35 cellular contexts compared by ENCODE assay signal in the genomic region with DNA sequence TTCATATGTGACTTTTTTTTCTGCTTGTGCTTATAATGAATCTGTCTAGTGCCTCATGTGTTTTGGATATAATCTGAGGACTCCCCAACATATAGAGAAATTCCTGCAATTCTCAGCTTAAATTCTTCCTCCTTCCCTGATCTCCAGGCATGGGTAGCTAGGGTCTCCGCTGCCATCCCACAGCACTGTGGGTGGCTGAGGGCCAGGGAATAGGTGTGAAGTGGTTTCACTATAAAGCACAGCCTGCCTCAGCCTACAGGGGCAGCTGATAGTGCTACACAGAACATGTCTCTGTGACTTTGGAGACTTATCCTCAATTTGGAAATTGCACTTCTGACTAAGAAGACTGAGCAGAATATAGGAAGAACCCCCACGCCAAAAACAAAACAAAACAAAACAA.
"Had no signal": no experiment of that assay in that cellular context is flagged by ENCODE, and none has a peak within 500 bp of the region (broad histone marks: within the 10 kb centered on the region; RNA-seq: fewer than 3 reads in every experiment).

No MANE protein-coding gene starts in this region.

- H3K27me3 Mint-ChIP-seq: activated CD4-positive, alpha-beta memory T cell treated with anti-CD3 and anti-CD28 coated beads for 36 hours; activated CD4-positive, alpha-beta T cell treated with anti-CD3 and anti-CD28 coated beads for 36 hours; activated naive CD8-positive, alpha-beta T cell treated with anti-CD3 and anti-CD28 coated beads for 36 hours; activated naive CD8-positive, alpha-beta T cell treated with anti-CD3 and anti-CD28 coated beads, Interleukin-2, amount 50 U/mL, for 24 hours; activated T-cell treated with anti-CD3 and anti-CD28 coated beads, Interleukin-2, amount 50 U/mL, for 24 hours; dendritic cell treated with granulocyte-macrophage colony-stimulating factor and Interleukin-4, amounts not matched to agents 40 ng/mL and 50 ng/mL, for 4 days had no signal

- H3K4me3 Mint-ChIP-seq: activated CD4-positive, alpha-beta memory T cell treated with anti-CD3 and anti-CD28 coated beads for 36 hours; activated CD4-positive, alpha-beta T cell treated with anti-CD3 and anti-CD28 coated beads for 36 hours; activated CD4-positive, alpha-beta T cell treated with anti-CD3 and anti-CD28 coated beads, Interleukin-2, amount 10 ng/mL, durations not matched to agents 24 days and 14 days; activated CD8-positive, alpha-beta T cell treated with anti-CD3 and anti-CD28 coated beads, Interleukin-2, amount 10 ng/mL, durations not matched to agents 7 days and 5 days; activated naive CD8-positive, alpha-beta T cell treated with anti-CD3 and anti-CD28 coated beads for 36 hours; activated naive CD8-positive, alpha-beta T cell treated with anti-CD3 and anti-CD28 coated beads, Interleukin-2, amount 50 U/mL, for 24 hours; activated T-cell treated with anti-CD3 and anti-CD28 coated beads, Interleukin-2, amount 50 U/mL, for 24 hours; activated T-helper 17 cell treated with anti-CD3 and anti-CD28 coated beads, Interleukin-2, amount 50 U/mL, for 72 hours; dendritic cell treated with granulocyte-macrophage colony-stimulating factor and Interleukin-4, amounts not matched to agents 40 ng/mL and 50 ng/mL, for 4 days had no signal

- ATAC-seq: activated CD4-positive, alpha-beta T cell treated with anti-CD3 and anti-CD28 coated beads for 36 hours; activated CD8-positive, alpha-beta T cell treated with anti-CD3 and anti-CD28 coated beads, Interleukin-2, amount 10 ng/mL, durations not matched to agents 7 days and 5 days; activated naive CD8-positive, alpha-beta T cell treated with anti-CD3 and anti-CD28 coated beads, Interleukin-2, amount 50 U/mL, for 24 hours; activated T-helper 17 cell treated with anti-CD3 and anti-CD28 coated beads, Interleukin-2, amount 50 U/mL, for 72 hours; body of pancreas; foreskin keratinocyte; gastrocnemius medialis; heart left ventricle had no signal

- H3K4me1 ChIP-seq: adrenal gland, body of pancreas, breast epithelium, esophagus muscularis mucosa, foreskin keratinocyte, gastrocnemius medialis, heart left ventricle had no signal

- H3K9me3 Mint-ChIP-seq: activated T-cell treated with anti-CD3 and anti-CD28 coated beads, Interleukin-2, amount 50 U/mL, for 24 hours had no signal

- H3K9me3 ChIP-seq: adrenal gland, body of pancreas, esophagus muscularis mucosa, gastrocnemius medialis had no signal

- H3K4me1 Mint-ChIP-seq: activated CD4-positive, alpha-beta T cell treated with anti-CD3 and anti-CD28 coated beads for 36 hours; activated CD4-positive, alpha-beta T cell treated with anti-CD3 and anti-CD28 coated beads, Interleukin-2, amount 10 ng/mL, durations not matched to agents 24 days and 14 days; activated naive CD8-positive, alpha-beta T cell treated with anti-CD3 and anti-CD28 coated beads for 36 hours; activated naive CD8-positive, alpha-beta T cell treated with anti-CD3 and anti-CD28 coated beads, Interleukin-2, amount 50 U/mL, for 24 hours; activated T-helper 17 cell treated with anti-CD3 and anti-CD28 coated beads, Interleukin-2, amount 50 U/mL, for 72 hours had no signal

- DNase-seq: activated CD4-positive, alpha-beta memory T cell treated with anti-CD3 and anti-CD28 coated beads for 36 hours; activated CD4-positive, alpha-beta T cell treated with anti-CD3 and anti-CD28 coated beads for 36 hours; activated CD4-positive, alpha-beta T cell treated with anti-CD3 and anti-CD28 coated beads, Interleukin-2, amount 10 ng/mL, durations not matched to agents 24 days and 14 days; activated CD4-positive, CD25-positive, alpha-beta regulatory T cell; activated CD4-positive, CD25-positive, alpha-beta regulatory T cell treated with anti-CD3 and anti-CD28 coated beads, Interleukin-2, amount 50 U/mL, for 72 hours; activated CD8-positive, alpha-beta memory T cell treated with anti-CD3 and anti-CD28 coated beads, Interleukin-2, amount 50 U/mL, for 48 hours; activated CD8-positive, alpha-beta T cell treated with anti-CD3 and anti-CD28 coated beads, Interleukin-2, amount 10 ng/mL, durations not matched to agents 7 days and 5 days; activated effector memory CD4-positive, alpha-beta T cell treated with Interleukin-2 at 50 U/mL for 16 hours; activated gamma-delta T cell treated with Interleukin-2 at 50 U/mL for 16 hours; activated naive CD4-positive, alpha-beta T cell treated with anti-CD3 and anti-CD28 coated beads, Interleukin-2, amount 50 U/mL, for 16 hours; activated naive CD4-positive, alpha-beta T cell treated with Interleukin-2 at 50 U/mL for 16 hours; activated naive CD8-positive, alpha-beta T cell treated with anti-CD3 and anti-CD28 coated beads for 36 hours; activated naive CD8-positive, alpha-beta T cell treated with anti-CD3 and anti-CD28 coated beads, Interleukin-2, amount 50 U/mL, for 24 hours; activated T-cell treated with anti-CD3 and anti-CD28 coated beads for 4 hours; activated T-cell treated with anti-CD3 and anti-CD28 coated beads, Interleukin-2, amount 50 U/mL, for 24 hours; adrenal gland; amygdala; aorta; body of pancreas; central memory CD4-positive, alpha-beta T cell; cerebellar nuclear complex; dorsolateral prefrontal cortex; effector memory CD4-positive, alpha-beta T cell; erythroblast; foreskin keratinocyte; gastrocnemius medialis; glutamatergic neuron; heart left ventricle; T-helper 2 cell had no signal

- H3K4me3 ChIP-seq: adrenal gland, body of pancreas, breast epithelium, cardiac muscle cell, coronary artery, dorsolateral prefrontal cortex, esophagus muscularis mucosa, gastrocnemius medialis, heart left ventricle had no signal

- H3K36me3 ChIP-seq: adrenal gland, breast epithelium, cardiac muscle cell, esophagus muscularis mucosa, gastrocnemius medialis, heart left ventricle had no signal

- H3K27ac Mint-ChIP-seq: activated CD4-positive, alpha-beta memory T cell treated with anti-CD3 and anti-CD28 coated beads for 36 hours; activated CD4-positive, alpha-beta T cell treated with anti-CD3 and anti-CD28 coated beads for 36 hours; activated CD4-positive, alpha-beta T cell treated with anti-CD3 and anti-CD28 coated beads, Interleukin-2, amount 10 ng/mL, durations not matched to agents 24 days and 14 days; activated CD8-positive, alpha-beta T cell treated with anti-CD3 and anti-CD28 coated beads, Interleukin-2, amount 10 ng/mL, durations not matched to agents 7 days and 5 days; activated naive CD8-positive, alpha-beta T cell treated with anti-CD3 and anti-CD28 coated beads for 36 hours; activated naive CD8-positive, alpha-beta T cell treated with anti-CD3 and anti-CD28 coated beads, Interleukin-2, amount 50 U/mL, for 24 hours; activated T-cell treated with anti-CD3 and anti-CD28 coated beads, Interleukin-2, amount 50 U/mL, for 24 hours; activated T-helper 17 cell treated with anti-CD3 and anti-CD28 coated beads, Interleukin-2, amount 50 U/mL, for 72 hours; dendritic cell treated with granulocyte-macrophage colony-stimulating factor and Interleukin-4, amounts not matched to agents 40 ng/mL and 50 ng/mL, for 4 days had no signal

- H3K27me3 ChIP-seq: adrenal gland, body of pancreas, breast epithelium, cardiac muscle cell, dorsolateral prefrontal cortex, esophagus muscularis mucosa, foreskin keratinocyte, gastrocnemius medialis, heart left ventricle had no signal

- H3K36me3 Mint-ChIP-seq: activated CD4-positive, alpha-beta memory T cell treated with anti-CD3 and anti-CD28 coated beads for 36 hours; activated naive CD8-positive, alpha-beta T cell treated with anti-CD3 and anti-CD28 coated beads for 36 hours had no signal

- H3K27ac ChIP-seq: adrenal gland, body of pancreas, breast epithelium, cardiac muscle cell, coronary artery, dorsolateral prefrontal cortex, esophagus muscularis mucosa, foreskin keratinocyte, gastrocnemius medialis, heart left ventricle had no signal
